ENCODE assay signal across 11 cellular contexts in genomic region chr5:142360607-142361120, GRCh38. TPM values are rescaled to one million over a fixed set of nuclear protein-coding genes. Genes with fewer than 3 reads are reported as not detected.
DNase-seq lines count a peak whose midpoint lies in the region; ATAC-seq and TF ChIP-seq lines count a peak whose summit lies in the region.
"Had no signal": no experiment of that assay in that cellular context is flagged by ENCODE, and none has a peak within 500 bp of the region (broad histone marks: within the 10 kb centered on the region; RNA-seq: fewer than 3 reads in every experiment).

No MANE protein-coding gene starts in this region.

- H3K9me3 ChIP-seq in mammary epithelial cell (replicated peaks; ENCODE audit: insufficient read depth, low read length) (no peaks in the 10 kb centered on the region), RWPE2 (ENCODE audit: severe bottlenecking) (no peaks in the 10 kb centered on the region), upper lobe of left lung (no peaks in the 10 kb centered on the region)
- H3K9me3 ChIP-seq: Caco-2 had no signal

- ATAC-seq in RWPE2 (ENCODE audit: low read depth) (no peak), upper lobe of left lung (ENCODE audit: low FRiP score in 2 of 2) (no peak)
- ATAC-seq: right cardiac atrium had no signal

- no peak overlapping the region for H3K4me3 Mint-ChIP-seq in glutamatergic neuron (ENCODE audit: unreplicated experiment)

- no peak for TF ChIP-seq EP300 in upper lobe of left lung (IDR thresholded peaks at IDR 0.05)

- H3K27ac Mint-ChIP-seq in glutamatergic neuron (ENCODE audit: unreplicated experiment), result no peak overlapping the region

- H3K27ac ChIP-seq in mammary epithelial cell (ENCODE audit: insufficient read depth, low read depth, low read length) (no peak overlapping the region), RWPE2 (ENCODE audit: poor library complexity, severe bottlenecking) (peak overlapping the region; percentile 91), upper lobe of left lung (no peak overlapping the region)

- H4K20me1 ChIP-seq in mammary epithelial cell (ENCODE audit: insufficient read depth, low read length), result no peaks in the 10 kb centered on the region

- peak; percentile 33 to 45 for DNase-seq in T47D (ENCODE audit: low read depth in 1 of 2, low spot score in 1 of 2)
- DNase-seq in mammary epithelial cell, result no peak
- DNase-seq in RWPE2 (ENCODE audit: low spot score), result no peak
- DNase-seq in glutamatergic neuron, result peak; percentile 58
- DNase-seq in stromal cell of bone marrow (ENCODE audit: low read depth), result peak; percentile 23
- DNase-seq in KBM-7, result no peak
- no peak for DNase-seq in GM13977 (ENCODE audit: low spot score)
- no peak for DNase-seq in upper lobe of left lung
- DNase-seq: effector CD4-positive, alpha-beta T cell; right cardiac atrium had no signal

- no peaks in the 10 kb centered on the region for H3K36me3 Mint-ChIP-seq in glutamatergic neuron (ENCODE audit: unreplicated experiment)

- TF ChIP-seq CTCF in mammary epithelial cell (conservative IDR thresholded peaks at IDR 0.05 in 1 of 2, IDR thresholded peaks at IDR 0.05 in 1 of 2; ENCODE audit: extremely low read depth in 1 of 2, insufficient read depth in 1 of 2, low read depth in 1 of 2, low read length in 2 of 2), result no peak
- TF ChIP-seq CTCF in RWPE2 (IDR thresholded peaks at IDR 0.05; ENCODE audit: poor library complexity, severe bottlenecking), result no peak
- TF ChIP-seq CTCF in glutamatergic neuron (IDR thresholded peaks at IDR 0.05; ENCODE audit: partially characterized antibody, unreplicated experiment), result no peak
- TF ChIP-seq CTCF in GM13977 (IDR thresholded peaks at IDR 0.05; ENCODE audit: extremely low read depth, insufficient read depth, missing control alignments), result no peak
- TF ChIP-seq CTCF in upper lobe of left lung (IDR thresholded peaks at IDR 0.05), result no peak

- no TSS peak for BruUV-seq in mammary epithelial cell (replicated peaks; lab: Mats Ljungman, UMichigan)

- H3K4me1 ChIP-seq in mammary epithelial cell (ENCODE audit: insufficient read depth, low read length) (peaks cover 48% of the 10 kb centered on the region), RWPE2 (ENCODE audit: insufficient read depth, poor library complexity, severe bottlenecking) (peaks cover 52% of the 10 kb centered on the region), upper lobe of left lung (peaks cover 29 to 50% (median 34%) of the 10 kb centered on the region in 4 donors)

- H3K4me1 Mint-ChIP-seq in glutamatergic neuron (ENCODE audit: low read depth, unreplicated experiment), result peaks cover 10% of the 10 kb centered on the region

- peaks cover 5% of the 10 kb centered on the region for H3K9me3 Mint-ChIP-seq in glutamatergic neuron (ENCODE audit: unreplicated experiment)

- H3K79me2 ChIP-seq in mammary epithelial cell (ENCODE audit: insufficient read depth, low read length), result no peaks in the 10 kb centered on the region

- H3K27me3 Mint-ChIP-seq in glutamatergic neuron (ENCODE audit: unreplicated experiment), result peaks cover 9% of the 10 kb centered on the region

- intact Hi-C loops in mammary epithelial cell (cut with micrococcal nuclease), result no loop called here

- H3K9ac ChIP-seq in mammary epithelial cell (ENCODE audit: insufficient read depth, low read length), result no peak overlapping the region

- CTCF ChIA-PET in mammary epithelial cell (lab: Charles Lee; ENCODE audit: low non-redundant PET), result no interaction called here

- in situ Hi-C loops in T47D (cut with HindIII; ENCODE audit: low pct_unique_long_range_greater_than_20kb, low sequenced_read_pairs) (no loop called here), mammary epithelial cell (cut with MboI; ENCODE audit: low sequenced_read_pairs in 2 of 2) (no loop called here), KBM-7 (cut with MboI; ENCODE audit: low pct_unique_long_range_greater_than_20kb, low sequenced_read_pairs) (no loop called here), GM13977 (cut with MboI; ENCODE audit: low pct_unique_long_range_greater_than_20kb, low sequenced_read_pairs, unreplicated experiment) (no loop called here)

- dilution Hi-C loops in mammary epithelial cell (cut with HindIII; ENCODE audit: low sequenced_read_pairs), result loop anchor here (5.0 to 10.0 kb wide), 3 partner anchors 47 to 184 kb away; no protein-coding TSS in a partner anchor

- H3K4me3 ChIP-seq in mammary epithelial cell (replicated peaks in 1 of 3; ENCODE audit: insufficient read depth in 1 of 3, low read depth in 2 of 3, low read length in 3 of 3) (no peak overlapping the region), RWPE2 (ENCODE audit: severe bottlenecking) (no peak overlapping the region), upper lobe of left lung (no peak overlapping the region)

- H2AFZ ChIP-seq in mammary epithelial cell (ENCODE audit: low read depth, low read length), result no peak overlapping the region

- H3K27me3 ChIP-seq in mammary epithelial cell (ENCODE audit: insufficient read depth, low read length) (no peaks in the 10 kb centered on the region), RWPE2 (ENCODE audit: insufficient read depth, poor library complexity, severe bottlenecking) (no peaks in the 10 kb centered on the region), upper lobe of left lung (no peaks in the 10 kb centered on the region)

- no peak overlapping the region for H3K4me2 ChIP-seq in mammary epithelial cell (ENCODE audit: insufficient read depth, low read depth, low read length)

- no peak for TF ChIP-seq POLR2A in upper lobe of left lung (IDR thresholded peaks at IDR 0.05)

- WGBS in mammary epithelial cell (ENCODE audit: low coverage, missing lambda C conversion rate), result 90% methylated on average over 10 of the region's 12 CpGs
- 67 to 70% methylated on average over 12 of the region's 12 CpGs for WGBS in upper lobe of left lung, 2 donors

- H3K36me3 ChIP-seq in mammary epithelial cell (ENCODE audit: insufficient read depth, low read length) (no peaks in the 10 kb centered on the region), RWPE2 (ENCODE audit: low read depth) (no peaks in the 10 kb centered on the region), upper lobe of left lung (no peaks in the 10 kb centered on the region)

RNA-seq across cellular contexts. Expression of gene SPRY4, which starts 35.8 kb away (rescaled TPM):
- total RNA-seq in mammary epithelial cell (10 to 100 TPM; 11.5 to 40.7 TPM), glutamatergic neuron (ENCODE audit: unreplicated experiment) (12.5 TPM), upper lobe of left lung (10 to 100 TPM; 30.4 to 81.2 (median 43.3) TPM)
- 12.0 TPM for polyA plus RNA-seq in mammary epithelial cell
- 59.3 TPM for polyA minus RNA-seq in mammary epithelial cell

Comparison
In these comparisons a context has a peak if more than half of its experiments do, and no peak if none do; other contexts are left out.
1. DNase-seq: peak in T47D (2 of 2), glutamatergic neuron (single experiment) and stromal cell of bone marrow (single experiment); none in mammary epithelial cell (single experiment), RWPE2 (single experiment), KBM-7 (single experiment), GM13977 (single experiment) and upper lobe of left lung (0 of 2).